1 cellular context compared by ENCODE assay signal in the genomic region with DNA sequence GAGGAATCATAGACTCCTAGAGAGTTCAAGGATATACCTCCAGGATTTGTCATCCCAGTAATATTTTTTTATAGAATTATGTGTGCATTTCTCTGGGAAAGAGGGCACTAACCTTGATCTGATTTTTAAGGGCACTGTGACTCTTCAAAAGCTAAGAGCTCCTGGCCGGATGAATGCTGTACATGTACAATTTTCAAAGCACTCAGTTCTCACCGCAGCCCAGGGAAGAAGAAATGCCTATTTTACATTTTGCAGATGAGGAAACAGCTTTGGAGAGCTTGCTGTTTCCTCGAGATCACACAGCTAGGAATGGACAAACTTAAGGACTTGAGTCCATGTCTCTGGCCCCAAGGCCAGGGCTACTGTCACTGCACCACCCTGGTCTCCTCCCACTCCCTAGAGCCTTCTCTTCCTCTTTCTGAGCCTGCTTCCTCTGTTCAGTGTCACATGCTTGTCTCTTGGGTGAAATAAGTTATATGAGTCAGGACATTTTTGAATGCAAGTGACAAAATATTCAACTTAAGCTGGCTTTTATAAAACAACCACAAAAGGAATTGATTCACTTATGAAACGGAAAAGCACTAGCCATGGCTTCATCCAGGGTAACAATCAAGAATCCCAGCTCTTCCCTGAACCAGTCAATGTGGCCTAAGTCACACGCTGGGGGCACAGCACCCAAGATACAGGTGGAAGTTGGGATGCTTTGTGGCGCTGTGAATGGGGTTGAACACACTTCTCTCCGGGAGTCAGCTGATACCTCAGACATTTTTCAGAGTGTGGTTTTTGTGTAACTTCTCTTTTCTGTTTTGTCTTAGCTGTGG.
TF ChIP-seq lines count a peak whose summit lies in the region.

No MANE protein-coding gene starts in this region.

TF ChIP-seq in K562, 482 proteins besides CTCF, POLR2A, EP300 and RAD21 (continued from another document and continues in another):
- TF ChIP-seq, protein P1, sequence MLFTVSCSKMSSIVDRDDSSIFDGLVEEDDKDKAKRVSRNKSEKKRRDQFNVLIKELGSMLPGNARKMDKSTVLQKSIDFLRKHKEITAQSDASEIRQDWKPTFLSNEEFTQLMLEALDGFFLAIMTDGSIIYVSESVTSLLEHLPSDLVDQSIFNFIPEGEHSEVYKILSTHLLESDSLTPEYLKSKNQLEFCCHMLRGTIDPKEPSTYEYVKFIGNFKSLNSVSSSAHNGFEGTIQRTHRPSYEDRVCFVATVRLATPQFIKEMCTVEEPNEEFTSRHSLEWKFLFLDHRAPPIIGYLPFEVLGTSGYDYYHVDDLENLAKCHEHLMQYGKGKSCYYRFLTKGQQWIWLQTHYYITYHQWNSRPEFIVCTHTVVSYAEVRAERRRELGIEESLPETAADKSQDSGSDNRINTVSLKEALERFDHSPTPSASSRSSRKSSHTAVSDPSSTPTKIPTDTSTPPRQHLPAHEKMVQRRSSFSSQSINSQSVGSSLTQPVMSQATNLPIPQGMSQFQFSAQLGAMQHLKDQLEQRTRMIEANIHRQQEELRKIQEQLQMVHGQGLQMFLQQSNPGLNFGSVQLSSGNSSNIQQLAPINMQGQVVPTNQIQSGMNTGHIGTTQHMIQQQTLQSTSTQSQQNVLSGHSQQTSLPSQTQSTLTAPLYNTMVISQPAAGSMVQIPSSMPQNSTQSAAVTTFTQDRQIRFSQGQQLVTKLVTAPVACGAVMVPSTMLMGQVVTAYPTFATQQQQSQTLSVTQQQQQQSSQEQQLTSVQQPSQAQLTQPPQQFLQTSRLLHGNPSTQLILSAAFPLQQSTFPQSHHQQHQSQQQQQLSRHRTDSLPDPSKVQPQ (CRISPR knock-in tag; IDR thresholded peaks at IDR 0.05; ENCODE audit: borderline replicate concordance): 0 out of 2 replicates have a peak, but pooled peaks have one; percentile 8
- TF ChIP-seq, protein P2, sequence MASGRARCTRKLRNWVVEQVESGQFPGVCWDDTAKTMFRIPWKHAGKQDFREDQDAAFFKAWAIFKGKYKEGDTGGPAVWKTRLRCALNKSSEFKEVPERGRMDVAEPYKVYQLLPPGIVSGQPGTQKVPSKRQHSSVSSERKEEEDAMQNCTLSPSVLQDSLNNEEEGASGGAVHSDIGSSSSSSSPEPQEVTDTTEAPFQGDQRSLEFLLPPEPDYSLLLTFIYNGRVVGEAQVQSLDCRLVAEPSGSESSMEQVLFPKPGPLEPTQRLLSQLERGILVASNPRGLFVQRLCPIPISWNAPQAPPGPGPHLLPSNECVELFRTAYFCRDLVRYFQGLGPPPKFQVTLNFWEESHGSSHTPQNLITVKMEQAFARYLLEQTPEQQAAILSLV (tag; IDR thresholded peaks at IDR 0.05): no peak
- TF ChIP-seq HNRNPUL1 (IDR thresholded peaks at IDR 0.05; ENCODE audit: low read length) (no peak), SIN3A (IDR thresholded peaks at IDR 0.05; ENCODE audit: borderline replicate concordance in 2 of 2, control insufficient read depth in 1 of 2, low read depth in 2 of 2, low read length in 2 of 2) (no peak), MYBL2 (IDR thresholded peaks at IDR 0.05; ENCODE audit: low read depth) (no peak), MYBL2 (CRISPR knock-in tag; IDR thresholded peaks at IDR 0.05; ENCODE audit: borderline replicate concordance) (no peak), IFI16 (CRISPR knock-in tag; IDR thresholded peaks at IDR 0.05) (no peak), ZNF644 (tag; IDR thresholded peaks at IDR 0.05; ENCODE audit: low read depth) (peak; percentile 41; the same call in 1 of the 2 replicates), NR4A1 (CRISPR knock-in tag; IDR thresholded peaks at IDR 0.05) (no peak), NR4A1 (tag; IDR thresholded peaks at IDR 0.05) (peak; percentile 66; the same call in 1 of the 2 replicates), ZKSCAN8 (CRISPR knock-in tag; IDR thresholded peaks at IDR 0.05) (0 out of 2 replicates have a peak, but pooled peaks have one; percentile 59), TOE1 (IDR thresholded peaks at IDR 0.05; ENCODE audit: borderline replicate concordance) (peak; percentile 48; the same call in 1 of the 2 replicates), TOE1 (CRISPR knock-in tag; IDR thresholded peaks at IDR 0.05; ENCODE audit: borderline replicate concordance, low read depth) (no peak), CBX2 (IDR thresholded peaks at IDR 0.05; ENCODE audit: insufficient read depth, low read length, poor library complexity, severe bottlenecking) (no peak), ETS2 (tag; IDR thresholded peaks at IDR 0.05; ENCODE audit: borderline replicate concordance, poor library complexity, severe bottlenecking) (no peak), SMARCB1 (IDR thresholded peaks at IDR 0.05; ENCODE audit: insufficient read length, low read depth) (no peak), TBL1XR1 (IDR thresholded peaks at IDR 0.05; ENCODE audit: low read length in 2 of 2) (no peak), ZNF584 (CRISPR knock-in tag; IDR thresholded peaks at IDR 0.05; ENCODE audit: low read depth) (peak; percentile 88; the same call in 1 of the 2 replicates), TGIF2 (CRISPR knock-in tag; IDR thresholded peaks at IDR 0.05) (no peak), JUND (IDR thresholded peaks at IDR 0.05; ENCODE audit: borderline replicate concordance, low read depth, low read length) (no peak; the same call in 1 of the 2 replicates), JUND (tag; IDR thresholded peaks at IDR 0.05; ENCODE audit: borderline replicate concordance, low read depth, low read length) (peak; percentile 65; the same call in 2 of the 3 replicates), ZNF785 (CRISPR knock-in tag; IDR thresholded peaks at IDR 0.05) (no peak), ZNF197 (CRISPR knock-in tag; IDR thresholded peaks at IDR 0.05; ENCODE audit: low read depth) (no peak), ESRRB (CRISPR knock-in tag; IDR thresholded peaks at IDR 0.05; ENCODE audit: borderline replicate concordance) (no peak), BRF1 (IDR thresholded peaks at IDR 0.05; ENCODE audit: borderline replicate concordance, extremely low read depth, insufficient read length) (no peak), SMARCC2 (IDR thresholded peaks at IDR 0.05; ENCODE audit: low read depth) (no peak), ZNF146 (CRISPR knock-in tag; IDR thresholded peaks at IDR 0.05; ENCODE audit: unreplicated experiment) (no peak), ILF3 (IDR thresholded peaks at IDR 0.05; ENCODE audit: borderline replicate concordance) (no peak), ETV5 (CRISPR knock-in tag; IDR thresholded peaks at IDR 0.05; ENCODE audit: low read depth) (peak; percentile 70; the same call in 1 of the 2 replicates), DMBX1 (CRISPR knock-in tag; IDR thresholded peaks at IDR 0.05; ENCODE audit: borderline replicate concordance) (peak; percentile 84; the same call in 1 of the 2 replicates), ERF (CRISPR knock-in tag; IDR thresholded peaks at IDR 0.05) (peak; percentile 44; the same call in 1 of the 2 replicates), RBM17 (IDR thresholded peaks at IDR 0.05; ENCODE audit: borderline replicate concordance, low read depth, low read length) (no peak), OTX1 (CRISPR knock-in tag; IDR thresholded peaks at IDR 0.05) (0 out of 2 replicates have a peak, but pooled peaks have one; percentile 32), SMAD2 (IDR thresholded peaks at IDR 0.05; ENCODE audit: low read depth, low read length) (no peak), ZNF124 (CRISPR knock-in tag; IDR thresholded peaks at IDR 0.05) (no peak)
- TF ChIP-seq, protein P3, sequence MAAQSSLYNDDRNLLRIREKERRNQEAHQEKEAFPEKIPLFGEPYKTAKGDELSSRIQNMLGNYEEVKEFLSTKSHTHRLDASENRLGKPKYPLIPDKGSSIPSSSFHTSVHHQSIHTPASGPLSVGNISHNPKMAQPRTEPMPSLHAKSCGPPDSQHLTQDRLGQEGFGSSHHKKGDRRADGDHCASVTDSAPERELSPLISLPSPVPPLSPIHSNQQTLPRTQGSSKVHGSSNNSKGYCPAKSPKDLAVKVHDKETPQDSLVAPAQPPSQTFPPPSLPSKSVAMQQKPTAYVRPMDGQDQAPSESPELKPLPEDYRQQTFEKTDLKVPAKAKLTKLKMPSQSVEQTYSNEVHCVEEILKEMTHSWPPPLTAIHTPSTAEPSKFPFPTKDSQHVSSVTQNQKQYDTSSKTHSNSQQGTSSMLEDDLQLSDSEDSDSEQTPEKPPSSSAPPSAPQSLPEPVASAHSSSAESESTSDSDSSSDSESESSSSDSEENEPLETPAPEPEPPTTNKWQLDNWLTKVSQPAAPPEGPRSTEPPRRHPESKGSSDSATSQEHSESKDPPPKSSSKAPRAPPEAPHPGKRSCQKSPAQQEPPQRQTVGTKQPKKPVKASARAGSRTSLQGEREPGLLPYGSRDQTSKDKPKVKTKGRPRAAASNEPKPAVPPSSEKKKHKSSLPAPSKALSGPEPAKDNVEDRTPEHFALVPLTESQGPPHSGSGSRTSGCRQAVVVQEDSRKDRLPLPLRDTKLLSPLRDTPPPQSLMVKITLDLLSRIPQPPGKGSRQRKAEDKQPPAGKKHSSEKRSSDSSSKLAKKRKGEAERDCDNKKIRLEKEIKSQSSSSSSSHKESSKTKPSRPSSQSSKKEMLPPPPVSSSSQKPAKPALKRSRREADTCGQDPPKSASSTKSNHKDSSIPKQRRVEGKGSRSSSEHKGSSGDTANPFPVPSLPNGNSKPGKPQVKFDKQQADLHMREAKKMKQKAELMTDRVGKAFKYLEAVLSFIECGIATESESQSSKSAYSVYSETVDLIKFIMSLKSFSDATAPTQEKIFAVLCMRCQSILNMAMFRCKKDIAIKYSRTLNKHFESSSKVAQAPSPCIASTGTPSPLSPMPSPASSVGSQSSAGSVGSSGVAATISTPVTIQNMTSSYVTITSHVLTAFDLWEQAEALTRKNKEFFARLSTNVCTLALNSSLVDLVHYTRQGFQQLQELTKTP (IDR thresholded peaks at IDR 0.05; ENCODE audit: low read depth in 1 of 2, partially characterized antibody in 2 of 2): peak in 1 of 2 experiments; percentile 31
- TF ChIP-seq, protein P4, sequence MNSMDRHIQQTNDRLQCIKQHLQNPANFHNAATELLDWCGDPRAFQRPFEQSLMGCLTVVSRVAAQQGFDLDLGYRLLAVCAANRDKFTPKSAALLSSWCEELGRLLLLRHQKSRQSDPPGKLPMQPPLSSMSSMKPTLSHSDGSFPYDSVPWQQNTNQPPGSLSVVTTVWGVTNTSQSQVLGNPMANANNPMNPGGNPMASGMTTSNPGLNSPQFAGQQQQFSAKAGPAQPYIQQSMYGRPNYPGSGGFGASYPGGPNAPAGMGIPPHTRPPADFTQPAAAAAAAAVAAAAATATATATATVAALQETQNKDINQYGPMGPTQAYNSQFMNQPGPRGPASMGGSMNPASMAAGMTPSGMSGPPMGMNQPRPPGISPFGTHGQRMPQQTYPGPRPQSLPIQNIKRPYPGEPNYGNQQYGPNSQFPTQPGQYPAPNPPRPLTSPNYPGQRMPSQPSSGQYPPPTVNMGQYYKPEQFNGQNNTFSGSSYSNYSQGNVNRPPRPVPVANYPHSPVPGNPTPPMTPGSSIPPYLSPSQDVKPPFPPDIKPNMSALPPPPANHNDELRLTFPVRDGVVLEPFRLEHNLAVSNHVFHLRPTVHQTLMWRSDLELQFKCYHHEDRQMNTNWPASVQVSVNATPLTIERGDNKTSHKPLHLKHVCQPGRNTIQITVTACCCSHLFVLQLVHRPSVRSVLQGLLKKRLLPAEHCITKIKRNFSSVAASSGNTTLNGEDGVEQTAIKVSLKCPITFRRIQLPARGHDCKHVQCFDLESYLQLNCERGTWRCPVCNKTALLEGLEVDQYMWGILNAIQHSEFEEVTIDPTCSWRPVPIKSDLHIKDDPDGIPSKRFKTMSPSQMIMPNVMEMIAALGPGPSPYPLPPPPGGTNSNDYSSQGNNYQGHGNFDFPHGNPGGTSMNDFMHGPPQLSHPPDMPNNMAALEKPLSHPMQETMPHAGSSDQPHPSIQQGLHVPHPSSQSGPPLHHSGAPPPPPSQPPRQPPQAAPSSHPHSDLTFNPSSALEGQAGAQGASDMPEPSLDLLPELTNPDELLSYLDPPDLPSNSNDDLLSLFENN (IDR thresholded peaks at IDR 0.05; ENCODE audit: low read depth in 2 of 2, low read length in 2 of 2): no peak
- TF ChIP-seq, protein P5, sequence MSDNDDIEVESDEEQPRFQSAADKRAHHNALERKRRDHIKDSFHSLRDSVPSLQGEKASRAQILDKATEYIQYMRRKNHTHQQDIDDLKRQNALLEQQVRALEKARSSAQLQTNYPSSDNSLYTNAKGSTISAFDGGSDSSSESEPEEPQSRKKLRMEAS (CRISPR knock-in tag; IDR thresholded peaks at IDR 0.05): peak; percentile 23; the same call in 1 of the 2 replicates
- TF ChIP-seq, protein P6, sequence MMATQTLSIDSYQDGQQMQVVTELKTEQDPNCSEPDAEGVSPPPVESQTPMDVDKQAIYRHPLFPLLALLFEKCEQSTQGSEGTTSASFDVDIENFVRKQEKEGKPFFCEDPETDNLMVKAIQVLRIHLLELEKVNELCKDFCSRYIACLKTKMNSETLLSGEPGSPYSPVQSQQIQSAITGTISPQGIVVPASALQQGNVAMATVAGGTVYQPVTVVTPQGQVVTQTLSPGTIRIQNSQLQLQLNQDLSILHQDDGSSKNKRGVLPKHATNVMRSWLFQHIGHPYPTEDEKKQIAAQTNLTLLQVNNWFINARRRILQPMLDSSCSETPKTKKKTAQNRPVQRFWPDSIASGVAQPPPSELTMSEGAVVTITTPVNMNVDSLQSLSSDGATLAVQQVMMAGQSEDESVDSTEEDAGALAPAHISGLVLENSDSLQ (IDR thresholded peaks at IDR 0.05): peak; percentile 39; the same call in 1 of the 2 replicates
- TF ChIP-seq, protein P7, sequence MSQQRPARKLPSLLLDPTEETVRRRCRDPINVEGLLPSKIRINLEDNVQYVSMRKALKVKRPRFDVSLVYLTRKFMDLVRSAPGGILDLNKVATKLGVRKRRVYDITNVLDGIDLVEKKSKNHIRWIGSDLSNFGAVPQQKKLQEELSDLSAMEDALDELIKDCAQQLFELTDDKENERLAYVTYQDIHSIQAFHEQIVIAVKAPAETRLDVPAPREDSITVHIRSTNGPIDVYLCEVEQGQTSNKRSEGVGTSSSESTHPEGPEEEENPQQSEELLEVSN (IDR thresholded peaks at IDR 0.05; ENCODE audit: borderline replicate concordance in 1 of 2, extremely low read depth in 1 of 2, insufficient read depth in 1 of 2, insufficient read length in 1 of 2, low read depth in 1 of 2, low read length in 1 of 2, poor library complexity in 1 of 2, severe bottlenecking in 1 of 2): peak in 1 of 2 experiments; percentile 30
- TF ChIP-seq, protein P8, sequence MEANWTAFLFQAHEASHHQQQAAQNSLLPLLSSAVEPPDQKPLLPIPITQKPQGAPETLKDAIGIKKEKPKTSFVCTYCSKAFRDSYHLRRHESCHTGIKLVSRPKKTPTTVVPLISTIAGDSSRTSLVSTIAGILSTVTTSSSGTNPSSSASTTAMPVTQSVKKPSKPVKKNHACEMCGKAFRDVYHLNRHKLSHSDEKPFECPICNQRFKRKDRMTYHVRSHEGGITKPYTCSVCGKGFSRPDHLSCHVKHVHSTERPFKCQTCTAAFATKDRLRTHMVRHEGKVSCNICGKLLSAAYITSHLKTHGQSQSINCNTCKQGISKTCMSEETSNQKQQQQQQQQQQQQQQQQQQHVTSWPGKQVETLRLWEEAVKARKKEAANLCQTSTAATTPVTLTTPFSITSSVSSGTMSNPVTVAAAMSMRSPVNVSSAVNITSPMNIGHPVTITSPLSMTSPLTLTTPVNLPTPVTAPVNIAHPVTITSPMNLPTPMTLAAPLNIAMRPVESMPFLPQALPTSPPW (CRISPR knock-in tag; IDR thresholded peaks at IDR 0.05): peak; percentile 28; the same call in 1 of the 2 replicates
